Comparison of ENCODE assay signal across 30 cellular contexts in the genomic region with DNA sequence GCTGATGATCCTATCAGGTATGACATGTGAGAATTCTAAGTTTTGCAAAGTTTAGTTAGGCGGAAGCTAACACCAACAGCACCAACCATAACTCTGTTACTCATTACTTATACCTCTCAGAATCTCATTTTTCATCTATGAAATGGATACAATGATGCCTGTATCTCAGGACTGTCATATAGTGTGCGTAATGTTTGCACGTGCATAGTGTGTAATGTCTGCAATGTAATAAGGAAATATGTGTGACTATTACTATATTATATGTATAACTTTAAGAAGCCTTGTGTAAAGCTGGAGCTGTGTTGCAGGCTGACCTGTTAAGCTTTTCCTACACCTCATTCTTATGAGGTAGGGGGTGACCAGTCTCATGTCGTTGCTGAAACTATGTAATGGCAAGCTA. TPM values are rescaled to one million over a fixed set of nuclear protein-coding genes. Genes with fewer than 3 reads are reported as not detected.
"Had no signal": no experiment of that assay in that cellular context is flagged by ENCODE, and none has a peak within 500 bp of the region (broad histone marks: within the 10 kb centered on the region; RNA-seq: fewer than 3 reads in every experiment).

No MANE protein-coding gene starts in this region.

- ATAC-seq: gastroesophageal sphincter; heart left ventricle; left lung; left ventricle myocardium superior; naive thymus-derived CD8-positive, alpha-beta T cell had no signal

- H3K4me2 ChIP-seq: hepatocyte had no signal

- H3K79me2 ChIP-seq: hepatocyte had no signal

- H3K4me1 Mint-ChIP-seq: immature natural killer cell; memory B cell; naive thymus-derived CD8-positive, alpha-beta T cell had no signal

- H3K27me3 ChIP-seq: dorsolateral prefrontal cortex, esophagus muscularis mucosa, foreskin keratinocyte, gastroesophageal sphincter, heart left ventricle, hepatocyte, left lung had no signal

- H3K4me3 Mint-ChIP-seq: immature natural killer cell; memory B cell; naive B cell; naive thymus-derived CD8-positive, alpha-beta T cell had no signal

- FAIRE-seq: colon, endothelial cell of umbilical vein, frontal cortex, kidney had no signal

- H2AFZ ChIP-seq: hepatocyte had no signal

- H3K4me3 ChIP-seq: coronary artery, dorsolateral prefrontal cortex, esophagus muscularis mucosa, gastroesophageal sphincter, heart left ventricle, hepatocyte, left lung, lung had no signal

- DNase-seq: dermis blood vessel endothelial cell; dorsolateral prefrontal cortex; effector CD4-positive, alpha-beta T cell; effector memory CD4-positive, alpha-beta T cell; foreskin keratinocyte; heart left ventricle; hypothalamus; immature natural killer cell; islet precursor cell; kidney; kidney glomerular epithelial cell; left lung; left ventricle myocardium superior; mammary epithelial cell; mesendoderm; midbrain; naive B cell; naive thymus-derived CD8-positive, alpha-beta T cell had no signal

- H3K27ac Mint-ChIP-seq: immature natural killer cell, memory B cell, naive B cell had no signal

- H3K36me3 ChIP-seq: esophagus muscularis mucosa, gastroesophageal sphincter, heart left ventricle, left lung had no signal

- H3K27me3 Mint-ChIP-seq: naive B cell had no signal

- H3K27ac ChIP-seq: coronary artery, dorsolateral prefrontal cortex, esophagus muscularis mucosa, foreskin keratinocyte, gastroesophageal sphincter, heart left ventricle, hepatocyte, left lung had no signal

- H3K9me3 Mint-ChIP-seq: immature natural killer cell; memory B cell; naive thymus-derived CD8-positive, alpha-beta T cell had no signal

- H3K9me3 ChIP-seq: esophagus muscularis mucosa, gastroesophageal sphincter, heart left ventricle, left lung had no signal

- H3K36me3 Mint-ChIP-seq: immature natural killer cell; memory B cell; naive B cell; naive thymus-derived CD8-positive, alpha-beta T cell had no signal

RNA-seq across cellular contexts. Expression of gene ADCY10, which starts 13.0 kb away (rescaled TPM):
- total RNA-seq: endothelial cell of umbilical vein, epithelial cell of proximal tubule, mononuclear cell, myocyte had no signal
- polyA plus RNA-seq: endothelial cell of umbilical vein; immature natural killer cell; naive thymus-derived CD8-positive, alpha-beta T cell had no signal
